ENCODE assay signal across 32 cellular contexts in genomic region chr7:120472892-120473291, GRCh38.
"Had no signal": no experiment of that assay in that cellular context is flagged by ENCODE, and none has a peak within 500 bp of the region (broad histone marks: within the 10 kb centered on the region; RNA-seq: fewer than 3 reads in every experiment).

No MANE protein-coding gene starts in this region.

- ATAC-seq: activated CD4-positive, CD25-positive, alpha-beta regulatory T cell treated with anti-CD3 and anti-CD28 coated beads, Interleukin-2, amount 50 U/mL, for 24 hours; activated CD8-positive, alpha-beta memory T cell treated with anti-CD3 and anti-CD28 coated beads, Interleukin-2, amount 10 ng/mL, durations not matched to agents 7 days and 5 days; activated CD8-positive, alpha-beta T cell treated with anti-CD3 and anti-CD28 coated beads for 36 hours; activated naive CD4-positive, alpha-beta T cell treated with anti-CD3 and anti-CD28 coated beads, Interleukin-2, amount 50 U/mL, for 72 hours; activated T-cell treated with anti-CD3 and anti-CD28 coated beads, Interleukin-2, amount 50 U/mL, for 72 hours; T-helper 17 cell had no signal

- H3K9me3 ChIP-seq: ascending aorta, breast epithelium, colonic mucosa, esophagus squamous epithelium had no signal

- H3K36me3 ChIP-seq: ascending aorta, breast epithelium, cardiac muscle cell, colonic mucosa, esophagus squamous epithelium, WERI-Rb-1 had no signal

- DNase-seq: activated B cell treated with CpG ODN at 0.5 μM for 24 hours; activated CD4-positive, alpha-beta T cell treated with anti-CD3 and anti-CD28 coated beads for 48 hours; activated CD4-positive, alpha-beta T cell treated with anti-CD3 and anti-CD28 coated beads, Interleukin-2, amount 50 U/mL, for 1 hour; activated CD4-positive, alpha-beta T cell treated with anti-CD3 and anti-CD28 coated beads, Interleukin-2, amount 50 U/mL, for 48 hours; activated CD8-positive, alpha-beta memory T cell treated with anti-CD3 and anti-CD28 coated beads, Interleukin-2, amount 10 ng/mL, durations not matched to agents 7 days and 5 days; activated CD8-positive, alpha-beta memory T cell treated with anti-CD3 and anti-CD28 coated beads, Interleukin-2, amount 50 U/mL, for 4 hours; activated CD8-positive, alpha-beta T cell treated with anti-CD3 and anti-CD28 coated beads for 36 hours; activated gamma-delta T cell; activated naive CD4-positive, alpha-beta T cell; activated naive CD4-positive, alpha-beta T cell treated with anti-CD3 and anti-CD28 coated beads, Interleukin-2, amount 10 ng/mL, durations not matched to agents 7 days and 5 days; activated naive CD8-positive, alpha-beta T cell treated with anti-CD3 and anti-CD28 coated beads, Interleukin-2, amount 10 ng/mL, durations not matched to agents 7 days and 5 days; activated T-cell treated with anti-CD3 and anti-CD28 coated beads, Interleukin-2, amount 50 U/mL, for 1 hour; activated T-cell treated with anti-CD3 and anti-CD28 coated beads, Interleukin-2, amount 50 U/mL, for 72 hours; central memory CD4-positive, alpha-beta T cell; cerebellar nuclear complex; colonic mucosa; effector CD8-positive, alpha-beta T cell; esophagus squamous epithelium; foreskin melanocyte; T-helper 17 cell; T1000; WERI-Rb-1 had no signal

- H3K27me3 Mint-ChIP-seq: activated B cell treated with CpG ODN at 0.5 μM for 24 hours; activated CD8-positive, alpha-beta memory T cell treated with anti-CD3 and anti-CD28 coated beads, Interleukin-2, amount 10 ng/mL, durations not matched to agents 7 days and 5 days; activated CD8-positive, alpha-beta T cell treated with anti-CD3 and anti-CD28 coated beads for 36 hours; activated naive CD4-positive, alpha-beta T cell treated with anti-CD3 and anti-CD28 coated beads, Interleukin-2, amount 10 ng/mL, durations not matched to agents 7 days and 5 days; activated naive CD8-positive, alpha-beta T cell treated with anti-CD3 and anti-CD28 coated beads, Interleukin-2, amount 10 ng/mL, durations not matched to agents 7 days and 5 days; brain; T-helper 17 cell had no signal

- H3K27ac Mint-ChIP-seq: activated B cell treated with CpG ODN at 0.5 μM for 24 hours; activated CD8-positive, alpha-beta memory T cell treated with anti-CD3 and anti-CD28 coated beads, Interleukin-2, amount 10 ng/mL, durations not matched to agents 7 days and 5 days; activated CD8-positive, alpha-beta T cell treated with anti-CD3 and anti-CD28 coated beads for 36 hours; activated naive CD4-positive, alpha-beta T cell treated with anti-CD3 and anti-CD28 coated beads, Interleukin-2, amount 10 ng/mL, durations not matched to agents 7 days and 5 days; activated naive CD4-positive, alpha-beta T cell treated with anti-CD3 and anti-CD28 coated beads, Interleukin-2, amount 50 U/mL, for 72 hours; activated naive CD8-positive, alpha-beta T cell treated with anti-CD3 and anti-CD28 coated beads, Interleukin-2, amount 10 ng/mL, durations not matched to agents 7 days and 5 days; activated T-cell treated with anti-CD3 and anti-CD28 coated beads, Interleukin-2, amount 50 U/mL, for 72 hours; brain; T-helper 17 cell; T-helper 2 cell treated with Interferon-gamma antibody and Interleukin-4, amounts not matched to agents 5 μg/mL and 100 μg/mL, for 36 hours had no signal

- H3K4me3 ChIP-seq: ascending aorta, breast epithelium, cardiac muscle cell, colonic mucosa, esophagus squamous epithelium had no signal

- H3K27me3 ChIP-seq: ascending aorta, breast epithelium, cardiac muscle cell, colonic mucosa, esophagus squamous epithelium had no signal

- H3K9me3 Mint-ChIP-seq: activated B cell treated with CpG ODN at 0.5 μM for 24 hours; activated CD8-positive, alpha-beta T cell treated with anti-CD3 and anti-CD28 coated beads for 36 hours; activated naive CD4-positive, alpha-beta T cell treated with anti-CD3 and anti-CD28 coated beads, Interleukin-2, amount 10 ng/mL, durations not matched to agents 7 days and 5 days; activated naive CD8-positive, alpha-beta T cell treated with anti-CD3 and anti-CD28 coated beads, Interleukin-2, amount 10 ng/mL, durations not matched to agents 7 days and 5 days; brain; T-helper 2 cell treated with Interferon-gamma antibody and Interleukin-4, amounts not matched to agents 5 μg/mL and 100 μg/mL, for 36 hours had no signal

- H3K4me3 Mint-ChIP-seq: activated B cell treated with CpG ODN at 0.5 μM for 24 hours; activated CD8-positive, alpha-beta memory T cell treated with anti-CD3 and anti-CD28 coated beads, Interleukin-2, amount 10 ng/mL, durations not matched to agents 7 days and 5 days; activated CD8-positive, alpha-beta T cell treated with anti-CD3 and anti-CD28 coated beads for 36 hours; activated naive CD4-positive, alpha-beta T cell treated with anti-CD3 and anti-CD28 coated beads, Interleukin-2, amount 10 ng/mL, durations not matched to agents 7 days and 5 days; activated naive CD8-positive, alpha-beta T cell treated with anti-CD3 and anti-CD28 coated beads, Interleukin-2, amount 10 ng/mL, durations not matched to agents 7 days and 5 days; activated T-cell treated with anti-CD3 and anti-CD28 coated beads, Interleukin-2, amount 50 U/mL, for 72 hours; brain; T-helper 17 cell; T-helper 2 cell treated with Interferon-gamma antibody and Interleukin-4, amounts not matched to agents 5 μg/mL and 100 μg/mL, for 36 hours had no signal

- FAIRE-seq: endometrium, endothelial cell of umbilical vein had no signal

- H3K27ac ChIP-seq: ascending aorta, breast epithelium, cardiac muscle cell, colonic mucosa, epithelial cell of prostate, esophagus squamous epithelium, WERI-Rb-1 had no signal

- H3K4me1 Mint-ChIP-seq: activated B cell treated with CpG ODN at 0.5 μM for 24 hours; activated CD8-positive, alpha-beta memory T cell treated with anti-CD3 and anti-CD28 coated beads, Interleukin-2, amount 10 ng/mL, durations not matched to agents 7 days and 5 days; activated naive CD4-positive, alpha-beta T cell treated with anti-CD3 and anti-CD28 coated beads, Interleukin-2, amount 10 ng/mL, durations not matched to agents 7 days and 5 days; activated naive CD8-positive, alpha-beta T cell treated with anti-CD3 and anti-CD28 coated beads, Interleukin-2, amount 10 ng/mL, durations not matched to agents 7 days and 5 days; brain; T-helper 17 cell had no signal

- H3K4me1 ChIP-seq: ascending aorta, breast epithelium, colonic mucosa, esophagus squamous epithelium had no signal

- H3K36me3 Mint-ChIP-seq: activated CD8-positive, alpha-beta memory T cell treated with anti-CD3 and anti-CD28 coated beads, Interleukin-2, amount 10 ng/mL, durations not matched to agents 7 days and 5 days; activated naive CD4-positive, alpha-beta T cell treated with anti-CD3 and anti-CD28 coated beads, Interleukin-2, amount 10 ng/mL, durations not matched to agents 7 days and 5 days; activated naive CD4-positive, alpha-beta T cell treated with anti-CD3 and anti-CD28 coated beads, Interleukin-2, amount 50 U/mL, for 72 hours; activated naive CD8-positive, alpha-beta T cell treated with anti-CD3 and anti-CD28 coated beads, Interleukin-2, amount 10 ng/mL, durations not matched to agents 7 days and 5 days; brain had no signal
